1 cellular context compared by ENCODE assay signal in the genomic region with DNA sequence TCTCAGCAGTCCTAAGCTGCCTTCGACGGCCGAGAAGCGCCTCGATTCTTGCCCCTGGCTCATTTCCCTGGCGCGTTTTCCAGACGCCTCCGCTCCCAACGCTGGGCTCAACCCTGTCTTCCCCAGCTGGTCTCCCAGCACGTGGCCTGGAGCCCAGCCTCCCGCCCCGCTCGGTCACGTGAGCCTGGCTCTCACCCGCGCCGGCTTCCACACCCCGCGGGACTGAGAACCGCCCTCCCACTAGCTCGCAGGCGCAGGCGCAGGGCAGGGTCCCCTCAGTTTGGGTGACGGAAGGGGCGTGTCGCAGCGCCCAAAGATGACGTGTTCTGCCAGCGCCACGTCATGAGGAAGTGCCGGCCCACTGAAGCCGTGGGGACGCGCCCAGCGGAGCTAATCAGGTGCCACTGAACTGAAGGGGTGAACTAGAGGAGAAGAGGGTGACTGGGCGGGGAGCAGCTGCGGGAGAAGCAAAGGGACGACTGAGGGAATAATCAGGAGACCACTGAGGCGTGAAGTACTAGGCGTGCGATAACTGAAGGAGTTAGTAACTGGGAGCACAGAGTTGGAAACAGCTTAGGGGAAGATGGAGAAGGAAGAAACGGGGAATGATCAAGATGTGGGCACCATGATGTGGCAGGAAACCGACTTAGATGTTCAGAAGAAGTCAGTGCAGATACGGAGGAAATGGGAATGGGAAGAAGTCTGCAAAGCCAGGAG.
TF ChIP-seq lines count a peak whose summit lies in the region.

A gene with protein sequence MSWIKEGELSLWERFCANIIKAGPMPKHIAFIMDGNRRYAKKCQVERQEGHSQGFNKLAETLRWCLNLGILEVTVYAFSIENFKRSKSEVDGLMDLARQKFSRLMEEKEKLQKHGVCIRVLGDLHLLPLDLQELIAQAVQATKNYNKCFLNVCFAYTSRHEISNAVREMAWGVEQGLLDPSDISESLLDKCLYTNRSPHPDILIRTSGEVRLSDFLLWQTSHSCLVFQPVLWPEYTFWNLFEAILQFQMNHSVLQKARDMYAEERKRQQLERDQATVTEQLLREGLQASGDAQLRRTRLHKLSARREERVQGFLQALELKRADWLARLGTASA (plus strand): TSS at position 343 of the 717 bp plus-strand sequence. CDS start 625 bp downstream, outside the sequence.

TF ChIP-seq in HepG2, 621 proteins besides CTCF, POLR2A, EP300 and RAD21 (continued from another document and continues in another):
- no peak for TF ChIP-seq LCORL (IDR thresholded peaks at IDR 0.05)
- TF ChIP-seq LCORL (CRISPR knock-in tag; IDR thresholded peaks at IDR 0.05) = peak; percentile 86
- TF ChIP-seq, protein P1, sequence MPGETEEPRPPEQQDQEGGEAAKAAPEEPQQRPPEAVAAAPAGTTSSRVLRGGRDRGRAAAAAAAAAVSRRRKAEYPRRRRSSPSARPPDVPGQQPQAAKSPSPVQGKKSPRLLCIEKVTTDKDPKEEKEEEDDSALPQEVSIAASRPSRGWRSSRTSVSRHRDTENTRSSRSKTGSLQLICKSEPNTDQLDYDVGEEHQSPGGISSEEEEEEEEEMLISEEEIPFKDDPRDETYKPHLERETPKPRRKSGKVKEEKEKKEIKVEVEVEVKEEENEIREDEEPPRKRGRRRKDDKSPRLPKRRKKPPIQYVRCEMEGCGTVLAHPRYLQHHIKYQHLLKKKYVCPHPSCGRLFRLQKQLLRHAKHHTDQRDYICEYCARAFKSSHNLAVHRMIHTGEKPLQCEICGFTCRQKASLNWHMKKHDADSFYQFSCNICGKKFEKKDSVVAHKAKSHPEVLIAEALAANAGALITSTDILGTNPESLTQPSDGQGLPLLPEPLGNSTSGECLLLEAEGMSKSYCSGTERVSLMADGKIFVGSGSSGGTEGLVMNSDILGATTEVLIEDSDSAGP (CRISPR knock-in tag; IDR thresholded peaks at IDR 0.05; ENCODE audit: borderline replicate concordance) = peak; percentile 91
- TF ChIP-seq MED13 (CRISPR knock-in tag; IDR thresholded peaks at IDR 0.05) = peak; percentile 95
- no peak for TF ChIP-seq EZH2 (conservative IDR thresholded peaks at IDR 0.05; ENCODE audit: low read depth, low read length)
- peak; percentile 95 for TF ChIP-seq CENPT (CRISPR knock-in tag; IDR thresholded peaks at IDR 0.05; ENCODE audit: low read depth)
- peak; percentile 86; the same call in 1 of the 2 replicates for TF ChIP-seq ZNF749 (CRISPR knock-in tag; IDR thresholded peaks at IDR 0.05; ENCODE audit: borderline replicate concordance)
- TF ChIP-seq ZNF788 (CRISPR knock-in tag; IDR thresholded peaks at IDR 0.05; ENCODE audit: borderline replicate concordance) = peak; percentile 97
- TF ChIP-seq ZNF282 (IDR thresholded peaks at IDR 0.05; ENCODE audit: partially characterized antibody) = no peak
- peak; percentile 95 for TF ChIP-seq HIVEP1 (CRISPR knock-in tag; IDR thresholded peaks at IDR 0.05)
- TF ChIP-seq ZNF446 (CRISPR knock-in tag; IDR thresholded peaks at IDR 0.05) = peak; percentile 94
- TF ChIP-seq ZNF678 (CRISPR knock-in tag; IDR thresholded peaks at IDR 0.05) = no peak
- TF ChIP-seq SRSF4 (IDR thresholded peaks at IDR 0.05; ENCODE audit: low read depth, low read length, poor library complexity, severe bottlenecking) = no peak
- TF ChIP-seq FOXJ3 (CRISPR knock-in tag; IDR thresholded peaks at IDR 0.05; ENCODE audit: borderline replicate concordance) = no peak
- TF ChIP-seq REXO4 (CRISPR knock-in tag; IDR thresholded peaks at IDR 0.05; ENCODE audit: borderline replicate concordance) = peak; percentile 84
- TF ChIP-seq MLLT10 (CRISPR knock-in tag; IDR thresholded peaks at IDR 0.05) = no peak
- TF ChIP-seq HNRNPK (IDR thresholded peaks at IDR 0.05; ENCODE audit: low read depth, low read length, poor library complexity, severe bottlenecking) = peak; percentile 36
- TF ChIP-seq, protein P2, sequence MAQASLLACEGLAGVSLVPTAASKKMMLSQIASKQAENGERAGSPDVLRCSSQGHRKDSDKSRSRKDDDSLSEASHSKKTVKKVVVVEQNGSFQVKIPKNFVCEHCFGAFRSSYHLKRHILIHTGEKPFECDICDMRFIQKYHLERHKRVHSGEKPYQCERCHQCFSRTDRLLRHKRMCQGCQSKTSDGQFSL (CRISPR knock-in tag; IDR thresholded peaks at IDR 0.05) = peak; percentile 50; the same call in 1 of the 2 replicates
- peak; percentile 96 for TF ChIP-seq THAP11 (CRISPR knock-in tag; IDR thresholded peaks at IDR 0.05)
- peak; percentile 98 for TF ChIP-seq SATB2 (CRISPR knock-in tag; IDR thresholded peaks at IDR 0.05)
- TF ChIP-seq, protein P3, sequence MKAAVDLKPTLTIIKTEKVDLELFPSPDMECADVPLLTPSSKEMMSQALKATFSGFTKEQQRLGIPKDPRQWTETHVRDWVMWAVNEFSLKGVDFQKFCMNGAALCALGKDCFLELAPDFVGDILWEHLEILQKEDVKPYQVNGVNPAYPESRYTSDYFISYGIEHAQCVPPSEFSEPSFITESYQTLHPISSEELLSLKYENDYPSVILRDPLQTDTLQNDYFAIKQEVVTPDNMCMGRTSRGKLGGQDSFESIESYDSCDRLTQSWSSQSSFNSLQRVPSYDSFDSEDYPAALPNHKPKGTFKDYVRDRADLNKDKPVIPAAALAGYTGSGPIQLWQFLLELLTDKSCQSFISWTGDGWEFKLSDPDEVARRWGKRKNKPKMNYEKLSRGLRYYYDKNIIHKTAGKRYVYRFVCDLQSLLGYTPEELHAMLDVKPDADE (CRISPR knock-in tag; IDR thresholded peaks at IDR 0.05) = no peak
- peak; percentile 96; the same call in 1 of the 2 replicates for TF ChIP-seq POGZ (CRISPR knock-in tag; IDR thresholded peaks at IDR 0.05)
- TF ChIP-seq, protein P4, sequence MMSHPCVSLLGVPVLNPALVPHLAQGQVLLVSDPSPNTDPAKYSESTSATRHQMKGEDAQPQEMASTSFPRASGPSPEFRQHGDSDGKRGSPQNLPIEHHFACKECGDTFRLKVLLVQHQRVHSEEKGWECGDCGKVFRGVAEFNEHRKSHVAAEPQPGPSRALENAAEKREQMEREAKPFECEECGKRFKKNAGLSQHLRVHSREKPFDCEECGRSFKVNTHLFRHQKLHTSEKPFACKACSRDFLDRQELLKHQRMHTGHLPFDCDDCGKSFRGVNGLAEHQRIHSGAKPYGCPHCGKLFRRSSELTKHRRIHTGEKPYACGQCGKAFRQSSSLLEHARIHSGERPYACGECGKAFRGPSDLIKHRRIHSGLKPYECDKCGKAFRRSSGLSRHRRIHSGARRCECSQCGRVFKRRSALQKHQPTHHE (CRISPR knock-in tag; IDR thresholded peaks at IDR 0.05; ENCODE audit: borderline replicate concordance) = peak; percentile 91
- no peak for TF ChIP-seq TBP (CRISPR knock-in tag; IDR thresholded peaks at IDR 0.05)
- TF ChIP-seq ZFP1 (CRISPR knock-in tag; IDR thresholded peaks at IDR 0.05) = peak; percentile 59; the same call in 1 of the 2 replicates
- no peak for TF ChIP-seq ZNF720 (CRISPR knock-in tag; IDR thresholded peaks at IDR 0.05)
- peak; percentile 96 for TF ChIP-seq ELF3 (CRISPR knock-in tag; IDR thresholded peaks at IDR 0.05)
- TF ChIP-seq ZFP36L2 (CRISPR knock-in tag; IDR thresholded peaks at IDR 0.05) = no peak
- TF ChIP-seq NFATC3 (CRISPR knock-in tag; IDR thresholded peaks at IDR 0.05) = peak; percentile 98
- no peak for TF ChIP-seq PAF1 (CRISPR knock-in tag; IDR thresholded peaks at IDR 0.05)
- TF ChIP-seq, protein P5, sequence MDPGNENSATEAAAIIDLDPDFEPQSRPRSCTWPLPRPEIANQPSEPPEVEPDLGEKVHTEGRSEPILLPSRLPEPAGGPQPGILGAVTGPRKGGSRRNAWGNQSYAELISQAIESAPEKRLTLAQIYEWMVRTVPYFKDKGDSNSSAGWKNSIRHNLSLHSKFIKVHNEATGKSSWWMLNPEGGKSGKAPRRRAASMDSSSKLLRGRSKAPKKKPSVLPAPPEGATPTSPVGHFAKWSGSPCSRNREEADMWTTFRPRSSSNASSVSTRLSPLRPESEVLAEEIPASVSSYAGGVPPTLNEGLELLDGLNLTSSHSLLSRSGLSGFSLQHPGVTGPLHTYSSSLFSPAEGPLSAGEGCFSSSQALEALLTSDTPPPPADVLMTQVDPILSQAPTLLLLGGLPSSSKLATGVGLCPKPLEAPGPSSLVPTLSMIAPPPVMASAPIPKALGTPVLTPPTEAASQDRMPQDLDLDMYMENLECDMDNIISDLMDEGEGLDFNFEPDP (CRISPR knock-in tag; conservative IDR thresholded peaks at IDR 0.05) = no peak
- peak; percentile 85 for TF ChIP-seq CHD2 (IDR thresholded peaks at IDR 0.05; ENCODE audit: low read depth, low read length)
- TF ChIP-seq DR1 (CRISPR knock-in tag; IDR thresholded peaks at IDR 0.05) = peak; percentile 78
- TF ChIP-seq ZBTB21 (CRISPR knock-in tag; IDR thresholded peaks at IDR 0.05) = peak; percentile 85
- 0 out of 2 replicates have a peak, but pooled peaks have one; percentile 36 for TF ChIP-seq TRIM24 (CRISPR knock-in tag; IDR thresholded peaks at IDR 0.05)
- TF ChIP-seq PCBP2 (optimal IDR thresholded peaks at IDR 0.05; ENCODE audit: low read depth, low read length, poor library complexity, severe bottlenecking) = no peak
- peak; percentile 97; the same call in 1 of the 2 replicates for TF ChIP-seq ZNF224 (CRISPR knock-in tag; IDR thresholded peaks at IDR 0.05)
- TF ChIP-seq KDM2A (CRISPR knock-in tag; IDR thresholded peaks at IDR 0.05; ENCODE audit: borderline replicate concordance, low read depth) = peak; percentile 98
- TF ChIP-seq ZSCAN29 (CRISPR knock-in tag; conservative IDR thresholded peaks at IDR 0.05) = 0 out of 2 replicates have a peak, but pooled peaks have one; percentile 44
- TF ChIP-seq, protein P6, sequence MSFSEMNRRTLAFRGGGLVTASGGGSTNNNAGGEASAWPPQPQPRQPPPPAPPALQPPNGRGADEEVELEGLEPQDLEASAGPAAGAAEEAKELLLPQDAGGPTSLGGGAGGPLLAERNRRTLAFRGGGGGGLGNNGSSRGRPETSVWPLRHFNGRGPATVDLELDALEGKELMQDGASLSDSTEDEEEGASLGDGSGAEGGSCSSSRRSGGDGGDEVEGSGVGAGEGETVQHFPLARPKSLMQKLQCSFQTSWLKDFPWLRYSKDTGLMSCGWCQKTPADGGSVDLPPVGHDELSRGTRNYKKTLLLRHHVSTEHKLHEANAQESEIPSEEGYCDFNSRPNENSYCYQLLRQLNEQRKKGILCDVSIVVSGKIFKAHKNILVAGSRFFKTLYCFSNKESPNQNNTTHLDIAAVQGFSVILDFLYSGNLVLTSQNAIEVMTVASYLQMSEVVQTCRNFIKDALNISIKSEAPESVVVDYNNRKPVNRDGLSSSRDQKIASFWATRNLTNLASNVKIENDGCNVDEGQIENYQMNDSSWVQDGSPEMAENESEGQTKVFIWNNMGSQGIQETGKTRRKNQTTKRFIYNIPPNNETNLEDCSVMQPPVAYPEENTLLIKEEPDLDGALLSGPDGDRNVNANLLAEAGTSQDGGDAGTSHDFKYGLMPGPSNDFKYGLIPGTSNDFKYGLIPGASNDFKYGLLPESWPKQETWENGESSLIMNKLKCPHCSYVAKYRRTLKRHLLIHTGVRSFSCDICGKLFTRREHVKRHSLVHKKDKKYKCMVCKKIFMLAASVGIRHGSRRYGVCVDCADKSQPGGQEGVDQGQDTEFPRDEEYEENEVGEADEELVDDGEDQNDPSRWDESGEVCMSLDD (CRISPR knock-in tag; IDR thresholded peaks at IDR 0.05; ENCODE audit: borderline replicate concordance) = peak; percentile 86; the same call in 1 of the 2 replicates
- peak; percentile 99 for TF ChIP-seq ELF1 (CRISPR knock-in tag; IDR thresholded peaks at IDR 0.05)
- TF ChIP-seq ZNF274 (CRISPR knock-in tag; IDR thresholded peaks at IDR 0.05) = peak; percentile 99
- peak; percentile 96 for TF ChIP-seq TOPORS (CRISPR knock-in tag; IDR thresholded peaks at IDR 0.05)
- TF ChIP-seq ZNF563 (CRISPR knock-in tag; IDR thresholded peaks at IDR 0.05) = peak; percentile 96
- no peak for TF ChIP-seq ZFP62 (CRISPR knock-in tag; IDR thresholded peaks at IDR 0.05)
- TF ChIP-seq ZNF530 (CRISPR knock-in tag; IDR thresholded peaks at IDR 0.05; ENCODE audit: low read depth) = no peak
- TF ChIP-seq MZF1 (CRISPR knock-in tag; IDR thresholded peaks at IDR 0.05; ENCODE audit: borderline replicate concordance) = 0 out of 2 replicates have a peak, but pooled peaks have one; percentile 83
- peak; percentile 100 for TF ChIP-seq ARNT2 (CRISPR knock-in tag; IDR thresholded peaks at IDR 0.05; ENCODE audit: low read depth)
- TF ChIP-seq, protein P7, sequence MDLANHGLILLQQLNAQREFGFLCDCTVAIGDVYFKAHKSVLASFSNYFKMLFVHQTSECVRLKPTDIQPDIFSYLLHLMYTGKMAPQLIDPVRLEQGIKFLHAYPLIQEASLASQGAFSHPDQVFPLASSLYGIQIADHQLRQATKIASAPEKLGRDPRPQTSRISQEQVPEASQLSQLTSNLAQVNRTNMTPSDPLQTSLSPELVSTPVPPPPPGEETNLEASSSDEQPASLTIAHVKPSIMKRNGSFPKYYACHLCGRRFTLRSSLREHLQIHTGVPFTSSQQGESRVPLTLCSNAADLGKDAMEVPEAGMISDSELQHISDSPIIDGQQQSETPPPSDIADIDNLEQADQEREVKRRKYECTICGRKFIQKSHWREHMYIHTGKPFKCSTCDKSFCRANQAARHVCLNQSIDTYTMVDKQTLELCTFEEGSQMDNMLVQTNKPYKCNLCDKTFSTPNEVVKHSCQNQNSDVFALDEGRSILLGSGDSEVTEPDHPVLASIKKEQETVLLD (CRISPR knock-in tag; IDR thresholded peaks at IDR 0.05; ENCODE audit: low read depth) = peak; percentile 89
- 0 out of 2 replicates have a peak, but pooled peaks have one; percentile 65 for TF ChIP-seq THYN1 (CRISPR knock-in tag; IDR thresholded peaks at IDR 0.05; ENCODE audit: borderline replicate concordance, low read depth)
- peak; percentile 96; the same call in 1 of the 2 replicates for TF ChIP-seq ZNF790 (CRISPR knock-in tag; IDR thresholded peaks at IDR 0.05; ENCODE audit: borderline replicate concordance)
- 0 out of 2 replicates have a peak, but pooled peaks have one; percentile 28 for TF ChIP-seq ZNF234 (CRISPR knock-in tag; conservative IDR thresholded peaks at IDR 0.05)
- TF ChIP-seq ZSCAN21 (CRISPR knock-in tag; IDR thresholded peaks at IDR 0.05; ENCODE audit: borderline replicate concordance) = peak; percentile 95
